In the genomic region with DNA sequence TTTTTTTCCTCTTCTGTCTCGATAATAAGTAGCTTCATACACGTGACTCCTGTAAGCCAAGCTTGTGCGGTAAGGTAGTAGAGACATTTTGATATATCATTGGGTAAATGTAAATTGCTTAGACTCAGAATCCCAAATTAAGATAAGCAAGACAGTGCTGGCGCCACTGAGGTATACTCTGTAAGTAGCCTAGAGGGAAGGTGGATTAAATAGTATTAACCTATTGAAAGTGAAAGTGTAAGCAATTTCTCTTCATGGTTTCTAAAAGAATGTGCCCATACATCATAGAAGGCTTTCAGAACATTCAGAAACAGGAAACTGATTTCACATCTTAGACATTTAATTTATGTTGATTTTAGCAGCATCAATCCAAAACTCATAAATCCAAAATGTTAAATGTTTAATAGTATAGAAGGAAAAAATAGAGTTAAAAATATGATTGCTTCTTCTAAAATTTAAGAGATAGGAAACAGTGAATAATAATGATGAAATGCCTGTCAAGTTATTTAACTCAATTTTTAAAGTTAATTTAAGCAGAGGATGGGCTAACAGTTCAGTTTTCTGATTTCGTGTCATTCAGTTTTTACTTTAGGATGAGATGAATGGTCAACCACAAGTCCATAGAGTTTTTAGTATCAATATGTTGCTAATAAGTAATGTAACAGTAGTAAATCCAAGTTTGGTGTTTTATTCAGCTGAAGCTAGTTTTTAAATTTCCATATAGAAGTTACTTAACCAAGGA, we compare ENCODE assay signal across 1 cellular context.
TF ChIP-seq lines count a peak whose summit lies in the region.

No MANE protein-coding gene starts in this region.

TF ChIP-seq in IMR-90, 13 proteins besides CTCF, POLR2A, EP300 and RAD21 (continued from another document):
- TF ChIP-seq BHLHE40 (IDR thresholded peaks at IDR 0.05; ENCODE audit: low read depth, low read length) (no peak), NFE2L2 (IDR thresholded peaks at IDR 0.05; ENCODE audit: low read depth, low read length) (no peak), MAZ (IDR thresholded peaks at IDR 0.05; ENCODE audit: borderline replicate concordance, low read depth, low read length) (no peak), RFX5 (IDR thresholded peaks at IDR 0.05; ENCODE audit: low read depth, low read length) (no peak), MAFK (IDR thresholded peaks at IDR 0.05; ENCODE audit: low read depth, low read length) (no peak), CEBPB (IDR thresholded peaks at IDR 0.05; ENCODE audit: low read depth, low read length) (no peak), SMC3 (IDR thresholded peaks at IDR 0.05; ENCODE audit: low read depth, low read length) (no peak), FOS (IDR thresholded peaks at IDR 0.05; ENCODE audit: low read depth, low read length) (no peak)
- TF ChIP-seq, protein P1, sequence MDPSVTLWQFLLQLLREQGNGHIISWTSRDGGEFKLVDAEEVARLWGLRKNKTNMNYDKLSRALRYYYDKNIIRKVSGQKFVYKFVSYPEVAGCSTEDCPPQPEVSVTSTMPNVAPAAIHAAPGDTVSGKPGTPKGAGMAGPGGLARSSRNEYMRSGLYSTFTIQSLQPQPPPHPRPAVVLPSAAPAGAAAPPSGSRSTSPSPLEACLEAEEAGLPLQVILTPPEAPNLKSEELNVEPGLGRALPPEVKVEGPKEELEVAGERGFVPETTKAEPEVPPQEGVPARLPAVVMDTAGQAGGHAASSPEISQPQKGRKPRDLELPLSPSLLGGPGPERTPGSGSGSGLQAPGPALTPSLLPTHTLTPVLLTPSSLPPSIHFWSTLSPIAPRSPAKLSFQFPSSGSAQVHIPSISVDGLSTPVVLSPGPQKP (IDR thresholded peaks at IDR 0.05; ENCODE audit: borderline replicate concordance, low read depth, low read length), result no peak
